25 cellular contexts compared by ENCODE assay signal in genomic region chr6:136178749-136179148, GRCh38.
"Had no signal": no experiment of that assay in that cellular context is flagged by ENCODE, and none has a peak within 500 bp of the region (broad histone marks: within the 10 kb centered on the region; RNA-seq: fewer than 3 reads in every experiment).

No MANE protein-coding gene starts in this region.

- H3K9me3 Mint-ChIP-seq: dendritic cell treated with granulocyte-macrophage colony-stimulating factor and Interleukin-4, amounts not matched to agents 40 ng/mL and 50 ng/mL, for 4 days; endodermal cell; stimulated activated memory B cell treated with anti-CD40 and anti-IgM and Interleukin-4, amounts not matched to agents 10 μg/mL and 1 μg/mL and 100 μg/mL, for 72 hours had no signal

- H3K4me3 Mint-ChIP-seq: dendritic cell treated with granulocyte-macrophage colony-stimulating factor and Interleukin-4, amounts not matched to agents 40 ng/mL and 50 ng/mL, for 4 days; endodermal cell; naive thymus-derived CD8-positive, alpha-beta T cell; nephron progenitor cell; stimulated activated memory B cell treated with anti-CD40 and anti-IgM and Interleukin-4, amounts not matched to agents 10 μg/mL and 1 μg/mL and 100 μg/mL, for 72 hours; type B pancreatic cell had no signal

- H3K27ac Mint-ChIP-seq: dendritic cell treated with granulocyte-macrophage colony-stimulating factor and Interleukin-4, amounts not matched to agents 40 ng/mL and 50 ng/mL, for 4 days; endodermal cell; naive thymus-derived CD8-positive, alpha-beta T cell; nephron progenitor cell; stimulated activated memory B cell treated with anti-CD40 and anti-IgM and Interleukin-4, amounts not matched to agents 10 μg/mL and 1 μg/mL and 100 μg/mL, for 72 hours; type B pancreatic cell had no signal

- H3K36me3 ChIP-seq: gastrocnemius medialis, lower lobe of right lung, spleen, tibial artery had no signal

- H3K4me1 Mint-ChIP-seq: endodermal cell had no signal

- H3K27ac ChIP-seq: epithelial cell of prostate, gastrocnemius medialis, lower lobe of right lung, psoas muscle, skin epidermis, spleen, testis, tibial artery had no signal

- H3K27me3 ChIP-seq: gastrocnemius medialis, spleen, testis, tibial artery had no signal

- ATAC-seq: esophagus mucosa; gastrocnemius medialis; left ventricle myocardium superior; lower lobe of right lung; naive thymus-derived CD8-positive, alpha-beta T cell; psoas muscle; right cardiac atrium; stimulated activated memory B cell treated with anti-CD40 and anti-IgM and Interleukin-4, amounts not matched to agents 10 μg/mL and 1 μg/mL and 100 μg/mL, for 72 hours; stimulated activated naive CD8-positive, alpha-beta T cell treated with anti-CD3 and anti-CD28 coated beads, Interleukin-15, Interleukin-2, amounts not matched to agents 100 U/mL and 50 U/mL, for 24 hours had no signal

- H3K27me3 Mint-ChIP-seq: dendritic cell treated with granulocyte-macrophage colony-stimulating factor and Interleukin-4, amounts not matched to agents 40 ng/mL and 50 ng/mL, for 4 days; stimulated activated memory B cell treated with anti-CD40 and anti-IgM and Interleukin-4, amounts not matched to agents 10 μg/mL and 1 μg/mL and 100 μg/mL, for 72 hours; type B pancreatic cell had no signal

- DNase-seq: effector CD8-positive, alpha-beta T cell; endodermal cell; foreskin fibroblast; gastrocnemius medialis; head of caudate nucleus; left ventricle myocardium superior; lower lobe of right lung; naive thymus-derived CD8-positive, alpha-beta T cell; nephron progenitor cell; nucleus accumbens; posterior cingulate gyrus; psoas muscle; right cardiac atrium; spleen; stimulated activated CD4-positive, alpha-beta T cell treated with anti-CD3 and anti-CD28 coated beads, Interleukin-4, amount 100 ng/mL, for 4 hours; stimulated activated naive CD8-positive, alpha-beta T cell treated with anti-CD3 and anti-CD28 coated beads, Interleukin-15, Interleukin-2, amounts not matched to agents 100 U/mL and 50 U/mL, for 24 hours; substantia nigra; testis; tibial artery had no signal

- H3K4me3 ChIP-seq: gastrocnemius medialis, lower lobe of right lung, psoas muscle, skin epidermis, spleen, testis, tibial artery had no signal
